In the genomic region with DNA sequence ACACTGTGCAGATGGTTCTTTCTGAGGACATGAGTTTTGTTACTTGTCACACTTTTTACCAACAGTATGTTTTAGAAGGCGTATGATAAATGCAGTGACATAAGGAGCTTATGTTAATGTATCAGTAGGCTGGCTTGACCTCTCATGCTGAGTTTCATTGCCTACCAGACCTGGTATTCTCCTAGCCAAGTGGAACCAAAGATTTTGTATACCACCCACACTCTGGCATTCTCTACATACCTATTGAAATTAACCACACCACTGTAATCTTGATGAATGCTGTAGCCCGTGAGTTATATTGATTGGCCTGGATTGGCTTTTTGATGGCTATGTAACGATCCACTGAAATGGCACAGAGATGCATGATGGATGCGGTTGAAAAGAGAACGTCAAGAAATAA, we compare ENCODE assay signal across 1 cellular context.
TF ChIP-seq lines count a peak whose summit lies in the region.

No MANE protein-coding gene starts in this region.

TF ChIP-seq in WTC11, 78 proteins besides CTCF, POLR2A, EP300 and RAD21 (continued from another document):
- TF ChIP-seq, protein P1, sequence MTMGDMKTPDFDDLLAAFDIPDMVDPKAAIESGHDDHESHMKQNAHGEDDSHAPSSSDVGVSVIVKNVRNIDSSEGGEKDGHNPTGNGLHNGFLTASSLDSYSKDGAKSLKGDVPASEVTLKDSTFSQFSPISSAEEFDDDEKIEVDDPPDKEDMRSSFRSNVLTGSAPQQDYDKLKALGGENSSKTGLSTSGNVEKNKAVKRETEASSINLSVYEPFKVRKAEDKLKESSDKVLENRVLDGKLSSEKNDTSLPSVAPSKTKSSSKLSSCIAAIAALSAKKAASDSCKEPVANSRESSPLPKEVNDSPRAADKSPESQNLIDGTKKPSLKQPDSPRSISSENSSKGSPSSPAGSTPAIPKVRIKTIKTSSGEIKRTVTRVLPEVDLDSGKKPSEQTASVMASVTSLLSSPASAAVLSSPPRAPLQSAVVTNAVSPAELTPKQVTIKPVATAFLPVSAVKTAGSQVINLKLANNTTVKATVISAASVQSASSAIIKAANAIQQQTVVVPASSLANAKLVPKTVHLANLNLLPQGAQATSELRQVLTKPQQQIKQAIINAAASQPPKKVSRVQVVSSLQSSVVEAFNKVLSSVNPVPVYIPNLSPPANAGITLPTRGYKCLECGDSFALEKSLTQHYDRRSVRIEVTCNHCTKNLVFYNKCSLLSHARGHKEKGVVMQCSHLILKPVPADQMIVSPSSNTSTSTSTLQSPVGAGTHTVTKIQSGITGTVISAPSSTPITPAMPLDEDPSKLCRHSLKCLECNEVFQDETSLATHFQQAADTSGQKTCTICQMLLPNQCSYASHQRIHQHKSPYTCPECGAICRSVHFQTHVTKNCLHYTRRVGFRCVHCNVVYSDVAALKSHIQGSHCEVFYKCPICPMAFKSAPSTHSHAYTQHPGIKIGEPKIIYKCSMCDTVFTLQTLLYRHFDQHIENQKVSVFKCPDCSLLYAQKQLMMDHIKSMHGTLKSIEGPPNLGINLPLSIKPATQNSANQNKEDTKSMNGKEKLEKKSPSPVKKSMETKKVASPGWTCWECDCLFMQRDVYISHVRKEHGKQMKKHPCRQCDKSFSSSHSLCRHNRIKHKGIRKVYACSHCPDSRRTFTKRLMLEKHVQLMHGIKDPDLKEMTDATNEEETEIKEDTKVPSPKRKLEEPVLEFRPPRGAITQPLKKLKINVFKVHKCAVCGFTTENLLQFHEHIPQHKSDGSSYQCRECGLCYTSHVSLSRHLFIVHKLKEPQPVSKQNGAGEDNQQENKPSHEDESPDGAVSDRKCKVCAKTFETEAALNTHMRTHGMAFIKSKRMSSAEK (CRISPR knock-in tag; IDR thresholded peaks at IDR 0.05; ENCODE audit: borderline replicate concordance), result no peak
